ENCODE assay signal across 19 cellular contexts in genomic region chr17:13074026-13074425, GRCh38. TPM values are rescaled to one million over a fixed set of nuclear protein-coding genes. Genes with fewer than 3 reads are reported as not detected.
DNase-seq lines count a peak whose midpoint lies in the region; ATAC-seq, FAIRE-seq and TF ChIP-seq lines count a peak whose summit lies in the region.
"Had no signal": no experiment of that assay in that cellular context is flagged by ENCODE, and none has a peak within 500 bp of the region (broad histone marks: within the 10 kb centered on the region; RNA-seq: fewer than 3 reads in every experiment).

No MANE protein-coding gene starts in this region.

- CTCF ChIA-PET in GM12878 (lab: Yijun Ruan, JAX) = interaction anchor here (1.1 to 1.3 kb wide), 4 partner anchors 9 to 50 kb away, joined by 3 to 5 read pairs (median 4); no protein-coding TSS in a partner anchor

- no peak overlapping the region for H3K4me3 ChIP-seq in GM12878
- H3K4me3 ChIP-seq in heart left ventricle = no peak overlapping the region
- H3K4me3 ChIP-seq: hepatocyte, PC-9, thyroid gland had no signal

- H3K9me3 ChIP-seq in GM12878 (replicated peaks; ENCODE audit: control insufficient read depth, insufficient read depth, low read length) (no peaks in the 10 kb centered on the region), heart left ventricle (no peaks in the 10 kb centered on the region)
- H3K9me3 ChIP-seq: Caco-2, thyroid gland had no signal

- H3K27ac ChIP-seq in GM12878 (ENCODE audit: control insufficient read depth, insufficient read depth) (no peak overlapping the region), heart left ventricle (no peak overlapping the region)
- H3K27ac ChIP-seq: hepatocyte, PC-9, thyroid gland had no signal

- no peak for TF ChIP-seq CTCF in GM12878 (IDR thresholded peaks at IDR 0.05 in 2 of 3, conservative IDR thresholded peaks at IDR 0.05 in 1 of 3; ENCODE audit: control insufficient read depth in 2 of 3, extremely low read depth in 1 of 3, insufficient read depth in 1 of 3, low read depth in 3 of 3, low read length in 3 of 3)
- TF ChIP-seq CTCF in heart left ventricle (IDR thresholded peaks at IDR 0.05) = no peak

- POLR2A ChIA-PET in GM12878 (lab: Charles Lee) = interaction anchor here (1.2 kb wide), 1 partner anchor 9 kb away, joined by 5 read pairs; no protein-coding TSS in a partner anchor

- in situ Hi-C loops in GM12878 (cut with MboI) = no loop called here

- intact Hi-C loops in Right ventricle myocardium inferior (cut with DNase I) (no loop called here), cardiac septum (cut with DNase I) (no loop called here), GM12878 (cut with micrococcal nuclease; ENCODE audit: unreplicated experiment) (no loop called here), heart left ventricle (cut with DNase I) (no loop called here)

- TF ChIP-seq RAD21 in GM12878 (IDR thresholded peaks at IDR 0.05; ENCODE audit: insufficient read depth, low read depth, low read length) = no peak

- TF ChIP-seq POLR2A in GM12878 (IDR thresholded peaks at IDR 0.05; ENCODE audit: low read depth, low read length) (no peak), heart left ventricle (IDR thresholded peaks at IDR 0.05) (no peak)

- H3K4me2 ChIP-seq in GM12878 (ENCODE audit: control insufficient read depth, insufficient read depth) = no peak overlapping the region
- H3K4me2 ChIP-seq: hepatocyte, PC-9 had no signal

- H3K9ac ChIP-seq in GM12878 (ENCODE audit: control insufficient read depth, insufficient read depth, low read length) = no peak overlapping the region

- SMC1A ChIA-PET in GM12878 (lab: Charles Lee; ENCODE audit: uncharacterized antibody, unreplicated experiment) = interaction anchor here (1.7 to 2.3 kb wide), 2 partner anchors 10 to 16 kb away, joined by 4 to 9 read pairs; no protein-coding TSS in a partner anchor

- no TSS peak for BruUV-seq in GM12878 (replicated peaks; lab: Mats Ljungman, UMichigan)

- RAD21 ChIA-PET in GM12878 (lab: Charles Lee; ENCODE audit: unreplicated experiment) = interaction anchor here (1.8 kb wide), 1 partner anchor 10 kb away, joined by 3 read pairs; no protein-coding TSS in a partner anchor

- no peaks in the 10 kb centered on the region for H4K20me1 ChIP-seq in GM12878 (ENCODE audit: control insufficient read depth, insufficient read depth)

- TF ChIP-seq EP300 in GM12878 (IDR thresholded peaks at IDR 0.05; ENCODE audit: borderline replicate concordance in 1 of 2, control insufficient read depth in 1 of 2, low read depth in 2 of 2, low read length in 2 of 2) = no peak

- 50% methylated on average over 2 of the region's 2 CpGs for WGBS in GM12878 (ENCODE audit: insufficient coverage, insufficient replicate concordance, low lambda C conversion rate, missing lambda C conversion rate)
- 44 to 56% (median 52%) methylated on average over 2 of the region's 2 CpGs for WGBS in heart left ventricle, 4 donors

- H3K36me3 ChIP-seq in GM12878 (ENCODE audit: control insufficient read depth in 2 of 2, insufficient read depth in 2 of 2, low read length in 1 of 2) (no peaks in the 10 kb centered on the region), heart left ventricle (no peaks in the 10 kb centered on the region)
- H3K36me3 ChIP-seq: thyroid gland had no signal

- FAIRE-seq in GM12878 (lab: Jason Lieb, UNC) (no peak), RCC 7860 (lab: Jason Lieb, UNC) (no peak)
- FAIRE-seq: A204.1 had no signal

- H3K27me3 ChIP-seq in GM12878 (replicated peaks in 1 of 2; ENCODE audit: control insufficient read depth in 2 of 2, insufficient read depth in 2 of 2, low read length in 1 of 2) = no peaks in the 10 kb centered on the region
- H3K27me3 ChIP-seq in heart left ventricle = no peaks in the 10 kb centered on the region
- H3K27me3 ChIP-seq: hepatocyte, thyroid gland had no signal

- DNase-seq in Right ventricle myocardium inferior (ENCODE audit: missing footprints) (no peak), cardiac septum (ENCODE audit: low spot score) (no peak), GM12878 (ENCODE audit: low read depth, low spot score) (no peak), heart left ventricle (no peak), RCC 7860 (ENCODE audit: low spot score) (no peak)
- DNase-seq: activated CD4-positive, alpha-beta T cell treated with anti-CD3 and anti-CD28 coated beads for 1 hour; activated T-cell treated with anti-CD3 and anti-CD28 coated beads for 4 hours; Caco-2; natural killer cell; NCI-H1694 treated with DMSO at 0.1 percent for 48 hours; NCI-H524; PC-9; stimulated activated CD4-positive, alpha-beta T cell treated with anti-CD3 and anti-CD28 coated beads, Interleukin-1b, Interleukin-23, amount 100 ng/mL, for 48 hours; thyroid gland had no signal

- H3K79me2 ChIP-seq in GM12878 (ENCODE audit: control insufficient read depth, insufficient read depth, low read length) = no peaks in the 10 kb centered on the region
- H3K79me2 ChIP-seq: hepatocyte had no signal

- H2AFZ ChIP-seq in GM12878 (ENCODE audit: control insufficient read depth, low read depth, low read length) = no peak overlapping the region
- H2AFZ ChIP-seq: hepatocyte, PC-9 had no signal

- ATAC-seq in Right ventricle myocardium inferior (peak; percentile 87), GM12878 (no peak), heart left ventricle (peak in 3 of 4 donors; percentile 49 to 89 (median 83)), GM19452 (IDR thresholded peaks at IDR 0.05; ENCODE audit: unreplicated experiment) (no peak), HG03520 (IDR thresholded peaks at IDR 0.05; ENCODE audit: unreplicated experiment) (no peak), HG03439 (IDR thresholded peaks at IDR 0.05; ENCODE audit: unreplicated experiment) (no peak)
- ATAC-seq: natural killer cell had no signal

- H3K4me1 ChIP-seq in GM12878 (ENCODE audit: control insufficient read depth, insufficient read depth, low read length) = no peaks in the 10 kb centered on the region
- H3K4me1 ChIP-seq in heart left ventricle = peaks cover 0 to 7% (median 0%) of the 10 kb centered on the region in 12 donors
- H3K4me1 ChIP-seq: Caco-2, thyroid gland had no signal

TF ChIP-seq in GM12878, 131 proteins besides CTCF, POLR2A, EP300 and RAD21:
- TF ChIP-seq, protein P1, sequence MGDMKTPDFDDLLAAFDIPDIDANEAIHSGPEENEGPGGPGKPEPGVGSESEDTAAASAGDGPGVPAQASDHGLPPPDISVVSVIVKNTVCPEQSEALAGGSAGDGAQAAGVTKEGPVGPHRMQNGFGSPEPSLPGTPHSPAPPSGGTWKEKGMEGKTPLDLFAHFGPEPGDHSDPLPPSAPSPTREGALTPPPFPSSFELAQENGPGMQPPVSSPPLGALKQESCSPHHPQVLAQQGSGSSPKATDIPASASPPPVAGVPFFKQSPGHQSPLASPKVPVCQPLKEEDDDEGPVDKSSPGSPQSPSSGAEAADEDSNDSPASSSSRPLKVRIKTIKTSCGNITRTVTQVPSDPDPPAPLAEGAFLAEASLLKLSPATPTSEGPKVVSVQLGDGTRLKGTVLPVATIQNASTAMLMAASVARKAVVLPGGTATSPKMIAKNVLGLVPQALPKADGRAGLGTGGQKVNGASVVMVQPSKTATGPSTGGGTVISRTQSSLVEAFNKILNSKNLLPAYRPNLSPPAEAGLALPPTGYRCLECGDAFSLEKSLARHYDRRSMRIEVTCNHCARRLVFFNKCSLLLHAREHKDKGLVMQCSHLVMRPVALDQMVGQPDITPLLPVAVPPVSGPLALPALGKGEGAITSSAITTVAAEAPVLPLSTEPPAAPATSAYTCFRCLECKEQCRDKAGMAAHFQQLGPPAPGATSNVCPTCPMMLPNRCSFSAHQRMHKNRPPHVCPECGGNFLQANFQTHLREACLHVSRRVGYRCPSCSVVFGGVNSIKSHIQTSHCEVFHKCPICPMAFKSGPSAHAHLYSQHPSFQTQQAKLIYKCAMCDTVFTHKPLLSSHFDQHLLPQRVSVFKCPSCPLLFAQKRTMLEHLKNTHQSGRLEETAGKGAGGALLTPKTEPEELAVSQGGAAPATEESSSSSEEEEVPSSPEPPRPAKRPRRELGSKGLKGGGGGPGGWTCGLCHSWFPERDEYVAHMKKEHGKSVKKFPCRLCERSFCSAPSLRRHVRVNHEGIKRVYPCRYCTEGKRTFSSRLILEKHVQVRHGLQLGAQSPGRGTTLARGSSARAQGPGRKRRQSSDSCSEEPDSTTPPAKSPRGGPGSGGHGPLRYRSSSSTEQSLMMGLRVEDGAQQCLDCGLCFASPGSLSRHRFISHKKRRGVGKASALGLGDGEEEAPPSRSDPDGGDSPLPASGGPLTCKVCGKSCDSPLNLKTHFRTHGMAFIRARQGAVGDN (IDR thresholded peaks at IDR 0.05) = 0 out of 2 replicates have a peak, but pooled peaks have one; percentile 46
- TF ChIP-seq MEF2B (IDR thresholded peaks at IDR 0.05; ENCODE audit: partially characterized antibody, poor library complexity, severe bottlenecking) (peak; percentile 54), PAX8 (IDR thresholded peaks at IDR 0.05) (no peak)
TF ChIP-seq in GM12878: peak in this region for 2.

RNA-seq across cellular contexts. Expression of gene ELAC2, which starts 56.2 kb away (rescaled TPM):
- 63.6 TPM for total RNA-seq in Right ventricle myocardium inferior
- total RNA-seq in cardiac septum = 52.2 TPM
- 119 and 124 TPM in 2 replicates for total RNA-seq in GM12878 (2013; cell fraction: nucleolus; rRNA removed)
- 122 and 146 TPM in 2 replicates for total RNA-seq in GM12878 (2014; rRNA removed)
- 54.5 and 56.1 TPM in 2 replicates for total RNA-seq in GM12878 (2014; rRNA removed; fragmentation: Illumina TruSeq; extraction: Trizol)
- 68.5 and 74.8 TPM in 2 replicates for total RNA-seq in GM12878 (2021)
- 26.5 TPM for polyA plus RNA-seq in GM12878 (2011; ENCODE audit: low read depth)
- polyA plus RNA-seq in GM12878 (2011; rRNA removed) = 56.7 and 71.0 TPM in 2 replicates
- polyA plus RNA-seq in GM12878 (2011; cell fraction: cytosol; rRNA removed) = 91.9 and 104 TPM in 2 replicates
- 276 and 321 TPM in 2 replicates for polyA plus RNA-seq in GM12878 (2011; cell fraction: nucleus; rRNA removed)
- 38.9 and 40.0 TPM in 2 replicates for polyA plus RNA-seq in GM12878 (2012)
- polyA plus RNA-seq in GM12878 (2014; fragmentation: Illumina TruSeq; extraction: Trizol) = 84.0 and 86.0 TPM in 2 replicates
- polyA plus RNA-seq in GM12878 (2014; fragmentation: Nextera tagmentation; extraction: Ambion mirVana) = 10 to 100 TPM in 1 of 2 experiments, 1 to 10 TPM in 1; 5.1 to 11.0 TPM
- polyA plus RNA-seq in GM12878 (2014; rRNA removed) = 86.9 and 108 TPM in 2 replicates
- 10 to 100 TPM; 95.8 to 97.5 TPM for polyA plus RNA-seq in GM12878 (2016; fragmentation: Nextera tagmentation; extraction: Ambion mirVana)
- 105 and 176 TPM in 2 replicates for polyA minus RNA-seq in GM12878 (2011; rRNA and poly(A)+ RNA removed)
- polyA minus RNA-seq in GM12878 (2011; cell fraction: cytosol; rRNA and poly(A)+ RNA removed) = 26.6 and 32.1 TPM in 2 replicates
- polyA minus RNA-seq in GM12878 (2011; cell fraction: nucleus; rRNA and poly(A)+ RNA removed) = 58.6 and 105 TPM in 2 replicates
- 100 to 1,000 TPM in 1 of 9 donors, 10 to 100 TPM in 8; 48.6 to 114 (median 68.3) TPM for total RNA-seq in heart left ventricle
- polyA plus RNA-seq in heart left ventricle = 10 to 100 TPM; 28.2 to 66.3 TPM

Comparison
In these comparisons a context has a peak if more than half of its experiments do, and no peak if none do; other contexts are left out.
1. ATAC-seq: peak in Right ventricle myocardium inferior (single experiment) and heart left ventricle (3 of 4); none in GM12878 (single experiment), GM19452 (single experiment), HG03520 (single experiment) and HG03439 (single experiment).